ENCODE assay signal across 10 cellular contexts in the genomic region with DNA sequence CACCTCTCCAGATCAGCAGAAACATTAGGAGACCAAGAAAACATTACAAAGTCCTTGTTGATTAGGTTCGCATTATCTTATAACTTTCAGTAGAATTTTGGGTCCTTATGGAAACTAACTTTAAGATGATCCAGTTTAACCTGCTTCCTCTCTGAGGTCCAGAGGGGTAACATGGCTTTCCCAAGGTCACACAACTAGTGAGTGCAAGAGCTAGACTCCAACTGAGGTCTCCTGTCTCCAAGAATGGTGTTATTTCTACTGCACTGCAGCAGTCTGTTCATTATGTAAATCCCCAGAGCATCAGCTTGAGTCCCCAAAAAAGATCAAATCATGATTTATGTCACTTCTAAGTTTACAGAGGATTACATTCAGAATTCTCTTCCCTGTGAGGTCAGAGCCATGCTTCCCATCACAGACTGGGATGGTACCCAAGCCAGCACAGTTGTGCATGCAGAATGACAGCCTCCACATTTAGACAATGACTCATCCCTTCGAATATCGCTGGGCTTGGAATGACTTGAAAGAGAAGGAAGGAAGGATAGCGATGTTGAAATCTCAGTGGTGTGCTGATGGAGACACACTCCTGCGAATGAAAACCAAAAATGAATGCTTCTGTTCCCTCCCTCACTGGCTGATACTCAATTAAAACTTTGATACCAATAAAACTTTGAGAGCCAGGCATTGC.
DNase-seq lines count a peak whose midpoint lies in the region; ATAC-seq, FAIRE-seq and TF ChIP-seq lines count a peak whose summit lies in the region.
"Had no signal": no experiment of that assay in that cellular context is flagged by ENCODE, and none has a peak within 500 bp of the region (broad histone marks: within the 10 kb centered on the region; RNA-seq: fewer than 3 reads in every experiment).

No MANE protein-coding gene starts in this region.

- DNase-seq in GM04504 (ENCODE audit: low read depth) (peak; percentile 93), RCC 7860 (ENCODE audit: low spot score) (peak; percentile 67), fibroblast of mammary gland (ENCODE audit: low read depth) (peak; percentile 99), putamen (ENCODE audit: low spot score) (peak; percentile 63), D341Med (ENCODE audit: low spot score) (no peak)
- DNase-seq in stimulated activated CD8-positive, alpha-beta memory T cell treated with anti-CD3 and anti-CD28 coated beads, Interleukin-4, amount 100 ng/mL, for 48 hours = no peak
- DNase-seq in stimulated activated CD4-positive, alpha-beta T cell treated with anti-CD3 and anti-CD28 coated beads, Interleukin-1b, Interleukin-23, amount 100 ng/mL, for 48 hours = no peak
- DNase-seq in activated CD8-positive, alpha-beta T cell treated with anti-CD3 and anti-CD28 coated beads for 36 hours = no peak
- DNase-seq: activated T-cell treated with anti-CD3 and anti-CD28 coated beads, Interleukin-2, amount 50 U/mL, for 1 hour had no signal

- H3K27ac Mint-ChIP-seq in activated CD8-positive, alpha-beta T cell treated with anti-CD3 and anti-CD28 coated beads for 36 hours = no peak overlapping the region

- POLR2A ChIA-PET in activated CD8-positive, alpha-beta T cell treated with anti-CD3 and anti-CD28 coated beads for 36 hours (lab: Charles Lee) = no interaction called here

- no peak overlapping the region for H3K4me3 ChIP-seq in fibroblast of mammary gland (ENCODE audit: control insufficient read depth, low read depth, low read length)
- H3K4me3 ChIP-seq: thoracic aorta had no signal

- peaks cover 15% of the 10 kb centered on the region for H3K9me3 Mint-ChIP-seq in activated CD8-positive, alpha-beta T cell treated with anti-CD3 and anti-CD28 coated beads for 36 hours

- intact Hi-C loops in activated CD8-positive, alpha-beta T cell treated with anti-CD3 and anti-CD28 coated beads for 36 hours (cut with micrococcal nuclease) = no loop called here

- H3K4me1 Mint-ChIP-seq in activated CD8-positive, alpha-beta T cell treated with anti-CD3 and anti-CD28 coated beads for 36 hours (ENCODE audit: low read depth) = no peaks in the 10 kb centered on the region

- no peak for TF ChIP-seq CTCF in fibroblast of mammary gland (conservative IDR thresholded peaks at IDR 0.05; ENCODE audit: control insufficient read depth, insufficient read depth, low read depth, low read length)
- no peak for TF ChIP-seq CTCF in activated CD8-positive, alpha-beta T cell treated with anti-CD3 and anti-CD28 coated beads for 36 hours (IDR thresholded peaks at IDR 0.05)

- CTCF ChIA-PET in activated CD8-positive, alpha-beta T cell treated with anti-CD3 and anti-CD28 coated beads for 36 hours (lab: Charles Lee) = no interaction called here

- FAIRE-seq in RCC 7860 (lab: Jason Lieb, UNC) = peak; percentile 84

- no peak for ATAC-seq in activated CD8-positive, alpha-beta T cell treated with anti-CD3 and anti-CD28 coated beads for 36 hours

- H3K27me3 Mint-ChIP-seq in activated CD8-positive, alpha-beta T cell treated with anti-CD3 and anti-CD28 coated beads for 36 hours = no peaks in the 10 kb centered on the region

- H3K4me3 Mint-ChIP-seq in activated CD8-positive, alpha-beta T cell treated with anti-CD3 and anti-CD28 coated beads for 36 hours = no peak overlapping the region

- peaks cover under 1% of the 10 kb centered on the region for H3K36me3 Mint-ChIP-seq in activated CD8-positive, alpha-beta T cell treated with anti-CD3 and anti-CD28 coated beads for 36 hours (ENCODE audit: low read depth)

Comparison
In these comparisons a context has a peak if more than half of its experiments do, and no peak if none do; other contexts are left out.
1. DNase-seq: peak in GM04504 (single experiment), RCC 7860 (single experiment), fibroblast of mammary gland (single experiment) and putamen (single experiment); none in stimulated activated CD8-positive, alpha-beta memory T cell treated with anti-CD3 and anti-CD28 coated beads, Interleukin-4, amount 100 ng/mL, for 48 hours (single experiment), stimulated activated CD4-positive, alpha-beta T cell treated with anti-CD3 and anti-CD28 coated beads, Interleukin-1b, Interleukin-23, amount 100 ng/mL, for 48 hours (single experiment), D341Med (single experiment) and activated CD8-positive, alpha-beta T cell treated with anti-CD3 and anti-CD28 coated beads for 36 hours (single experiment).